7 cellular contexts compared by ENCODE assay signal in genomic region chr5:181203842-181204560, GRCh38. TPM values are rescaled to one million over a fixed set of nuclear protein-coding genes. Genes with fewer than 3 reads are reported as not detected.
A peak's percentile ranks its signal among the peaks of the same experiment; 100 is the strongest.
DNase-seq lines count a peak whose midpoint lies in the region; ATAC-seq lines count a peak whose summit lies in the region.
"Had no signal": no experiment of that assay in that cellular context is flagged by ENCODE, and none has a peak within 500 bp of the region (broad histone marks: within the 10 kb centered on the region; RNA-seq: fewer than 3 reads in every experiment).

No MANE protein-coding gene starts in this region.

- peak overlapping the region in 4 of 7 donors; percentile 53 to 89 (median 74) for H3K27ac Mint-ChIP-seq in CD4-positive, alpha-beta memory T cell
- peak overlapping the region; percentile 73 for H3K27ac Mint-ChIP-seq in memory B cell

- peaks cover 0 to 21% (median 3%) of the 10 kb centered on the region in 8 donors for H3K9me3 Mint-ChIP-seq in CD4-positive, alpha-beta memory T cell
- H3K9me3 Mint-ChIP-seq in activated T-cell treated with anti-CD3 and anti-CD28 coated beads, Interleukin-2, amount 50 U/mL, for 4 hours = peaks cover 5% of the 10 kb centered on the region
- H3K9me3 Mint-ChIP-seq in memory B cell = peaks cover 4% of the 10 kb centered on the region

- peaks cover 31% of the 10 kb centered on the region for H3K4me1 ChIP-seq in CD4-positive, alpha-beta memory T cell (ENCODE audit: insufficient read depth, low read length)

- no peaks in the 10 kb centered on the region for H3K27me3 ChIP-seq in CD4-positive, alpha-beta memory T cell (ENCODE audit: insufficient read depth, low read length)

- H3K27me3 Mint-ChIP-seq in CD4-positive, alpha-beta memory T cell = peaks cover 7 to 10% of the 10 kb centered on the region in 2 donors
- peaks cover 21% of the 10 kb centered on the region for H3K27me3 Mint-ChIP-seq in activated T-cell treated with anti-CD3 and anti-CD28 coated beads, Interleukin-2, amount 50 U/mL, for 4 hours (ENCODE audit: low read depth)
- H3K27me3 Mint-ChIP-seq in memory B cell = peaks cover 4% of the 10 kb centered on the region

- H3K36me3 Mint-ChIP-seq in CD4-positive, alpha-beta memory T cell = peaks cover 0 to 17% of the 10 kb centered on the region in 2 donors
- H3K36me3 Mint-ChIP-seq in activated T-cell treated with anti-CD3 and anti-CD28 coated beads, Interleukin-2, amount 50 U/mL, for 4 hours (ENCODE audit: insufficient read depth) = no peaks in the 10 kb centered on the region
- no peaks in the 10 kb centered on the region for H3K36me3 Mint-ChIP-seq in memory B cell

- POLR2A ChIA-PET in CD4-positive, alpha-beta memory T cell (lab: Charles Lee; ENCODE audit: partially characterized antibody) = interaction anchor here (0.6 to 8.9 kb wide), 11 partner anchors 11 to 57 kb away, joined by 3 to 412 read pairs (median 4); partner anchors contain the start of genes RACK1, TRIM41 and TRIM52

- CTCF ChIA-PET in CD4-positive, alpha-beta memory T cell (lab: Charles Lee; ENCODE audit: partially characterized antibody) = interaction anchor here (1.0 to 7.8 kb wide), 2 partner anchors 10 to 14 kb away, joined by 3 to 100 read pairs; no protein-coding TSS in a partner anchor

- no peak overlapping the region for H3K27ac ChIP-seq in CD4-positive, alpha-beta memory T cell (ENCODE audit: low read depth, low read length)

- no peaks in the 10 kb centered on the region for H3K9me3 ChIP-seq in CD4-positive, alpha-beta memory T cell (ENCODE audit: control insufficient read depth in 1 of 2, low read length in 2 of 2)

- H3K4me1 Mint-ChIP-seq in CD4-positive, alpha-beta memory T cell = peaks cover 22 to 39% (median 30%) of the 10 kb centered on the region in 4 donors
- peaks cover 28% of the 10 kb centered on the region for H3K4me1 Mint-ChIP-seq in activated T-cell treated with anti-CD3 and anti-CD28 coated beads, Interleukin-2, amount 50 U/mL, for 4 hours (ENCODE audit: low read depth)
- H3K4me1 Mint-ChIP-seq in memory B cell = peaks cover 33% of the 10 kb centered on the region

- peak in 1 of 2 donors; percentile 9 for ATAC-seq in activated T-cell treated with anti-CD3 and anti-CD28 coated beads, Interleukin-2, amount 50 U/mL, for 4 hours
- ATAC-seq in memory B cell (ENCODE audit: low read depth) = no peak
- no peak for ATAC-seq in HG02571 (IDR thresholded peaks at IDR 0.05; ENCODE audit: unreplicated experiment)
- no peak for ATAC-seq in GM18870 (IDR thresholded peaks at IDR 0.05; ENCODE audit: unreplicated experiment)

- no peaks in the 10 kb centered on the region for H3K36me3 ChIP-seq in CD4-positive, alpha-beta memory T cell (ENCODE audit: insufficient read depth, low read length)

- H3K4me3 ChIP-seq in CD4-positive, alpha-beta memory T cell (ENCODE audit: low read length in 2 of 2) = peak overlapping the region; percentile 29 to 71

- peak in 2 of 5 donors; percentile 21 to 38 for DNase-seq in CD4-positive, alpha-beta memory T cell
- no peak for DNase-seq in activated T-cell treated with anti-CD3 and anti-CD28 coated beads, Interleukin-2, amount 50 U/mL, for 4 hours
- DNase-seq in memory B cell (ENCODE audit: low spot score in 2 of 2) (no peak), HuH-7.5 (ENCODE audit: low spot score) (no peak)

- H3K4me3 Mint-ChIP-seq in CD4-positive, alpha-beta memory T cell = peak overlapping the region; percentile 84 to 93 (median 86)
- peak overlapping the region; percentile 83 for H3K4me3 Mint-ChIP-seq in activated T-cell treated with anti-CD3 and anti-CD28 coated beads, Interleukin-2, amount 50 U/mL, for 4 hours
- H3K4me3 Mint-ChIP-seq in memory B cell = peak overlapping the region; percentile 87

- intact Hi-C loops in CD4-positive, alpha-beta memory T cell (cut with micrococcal nuclease) = no loop called here

RNA-seq across cellular contexts. Expression of gene TRIM7, which starts 1.0 kb away (rescaled TPM):
- total RNA-seq in CD4-positive, alpha-beta memory T cell = 1 to 10 TPM; 3.3 to 4.2 TPM
- polyA plus RNA-seq in CD4-positive, alpha-beta memory T cell = under 1 TPM; 0.63 to 0.69 TPM
- 1 to 10 TPM in 1 of 3 donors, under 1 TPM in 2; 0.18 to 2.1 (median 0.99) TPM for total RNA-seq in activated T-cell treated with anti-CD3 and anti-CD28 coated beads, Interleukin-2, amount 50 U/mL, for 4 hours

RNA-seq across cellular contexts. Expression of gene TRIM41, which starts 19.1 kb away (rescaled TPM):
- total RNA-seq in CD4-positive, alpha-beta memory T cell = 10 to 100 TPM; 39.9 to 40.7 TPM
- polyA plus RNA-seq in CD4-positive, alpha-beta memory T cell = 1 to 10 TPM; 1.7 to 2.0 TPM
- total RNA-seq in activated T-cell treated with anti-CD3 and anti-CD28 coated beads, Interleukin-2, amount 50 U/mL, for 4 hours = 10 to 100 TPM; 37.6 to 39.5 (median 38.3) TPM

RNA-seq across cellular contexts. Expression of gene RACK1, which starts 39.7 kb away (rescaled TPM):
- 1,000 to 10,000 TPM; 1,956 to 2,001 TPM for total RNA-seq in CD4-positive, alpha-beta memory T cell
- 1,000 to 10,000 TPM; 2,065 to 2,145 TPM for polyA plus RNA-seq in CD4-positive, alpha-beta memory T cell
- total RNA-seq in activated T-cell treated with anti-CD3 and anti-CD28 coated beads, Interleukin-2, amount 50 U/mL, for 4 hours = 1,000 to 10,000 TPM; 2,938 to 3,145 (median 2,972) TPM

RNA-seq across cellular contexts. Expression of gene OR2V2, which starts 56.6 kb away (rescaled TPM):
- not detected for total RNA-seq in CD4-positive, alpha-beta memory T cell
- not detected for polyA plus RNA-seq in CD4-positive, alpha-beta memory T cell
- total RNA-seq in activated T-cell treated with anti-CD3 and anti-CD28 coated beads, Interleukin-2, amount 50 U/mL, for 4 hours = not detected
- total RNA-seq: pulmonary artery endothelial cell had no signal

RNA-seq across cellular contexts. Expression of gene TRIM52, which starts 56.9 kb away (rescaled TPM):
- total RNA-seq in CD4-positive, alpha-beta memory T cell = 10 to 100 TPM; 73.0 to 76.8 TPM
- 10 to 100 TPM; 19.4 to 47.2 TPM for polyA plus RNA-seq in CD4-positive, alpha-beta memory T cell
- 10 to 100 TPM; 11.4 to 12.5 (median 12.0) TPM for total RNA-seq in activated T-cell treated with anti-CD3 and anti-CD28 coated beads, Interleukin-2, amount 50 U/mL, for 4 hours
